In the genomic region with DNA sequence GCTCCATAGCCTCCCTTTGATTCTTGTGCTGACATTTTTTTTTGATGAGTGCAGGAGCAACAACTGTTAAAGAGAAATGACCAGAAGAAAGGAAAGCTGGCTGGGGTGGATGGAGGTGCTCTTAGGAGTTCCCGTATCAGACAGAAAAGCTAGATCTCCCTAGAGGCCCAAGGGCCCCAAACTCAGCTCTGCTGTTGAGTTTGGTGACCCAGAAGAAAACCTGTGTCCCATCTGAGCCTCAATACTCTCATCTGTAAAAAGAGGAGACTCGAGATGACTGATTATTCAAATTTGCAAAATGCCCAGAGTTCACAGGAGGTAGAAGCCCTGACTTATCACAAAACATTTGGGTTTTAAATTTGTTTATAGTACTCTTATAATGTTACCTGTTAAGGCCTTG, we compare ENCODE assay signal across 22 cellular contexts.
"Had no signal": no experiment of that assay in that cellular context is flagged by ENCODE, and none has a peak within 500 bp of the region (broad histone marks: within the 10 kb centered on the region; RNA-seq: fewer than 3 reads in every experiment).

No MANE protein-coding gene starts in this region.

- H3K27me3 ChIP-seq: brain microvascular endothelial cell, foreskin keratinocyte, right atrium auricular region, stomach, testis, upper lobe of left lung had no signal

- DNase-seq: activated CD4-positive, alpha-beta T cell treated with anti-CD3 and anti-CD28 coated beads, Interleukin-2, amount 10 ng/mL, durations not matched to agents 24 days and 14 days; activated CD4-positive, CD25-positive, alpha-beta regulatory T cell; activated CD8-positive, alpha-beta memory T cell treated with anti-CD3 and anti-CD28 coated beads, Interleukin-2, amount 50 U/mL, for 4 hours; activated CD8-positive, alpha-beta T cell treated with anti-CD3 and anti-CD28 coated beads, Interleukin-2, amount 10 ng/mL, durations not matched to agents 7 days and 5 days; activated gamma-delta T cell treated with Interleukin-2 at 50 U/mL for 16 hours; activated T-cell treated with anti-CD3 and anti-CD28 coated beads, Interleukin-2, amount 50 U/mL, for 72 hours; amniotic stem cell; brain microvascular endothelial cell; effector memory CD8-positive, alpha-beta T cell; foreskin keratinocyte; head of caudate nucleus; kidney glomerular epithelial cell; occipital lobe; stomach; T-helper 17 cell; testis; upper lobe of left lung had no signal

- H3K4me2 ChIP-seq: smooth muscle cell had no signal

- H3K9me3 ChIP-seq: right atrium auricular region, stomach, testis, upper lobe of left lung had no signal

- H3K9me3 Mint-ChIP-seq: activated CD4-positive, alpha-beta T cell treated with anti-CD3 and anti-CD28 coated beads, Interleukin-2, amount 10 ng/mL, durations not matched to agents 24 days and 14 days; activated T-cell treated with anti-CD3 and anti-CD28 coated beads, Interleukin-2, amount 50 U/mL, for 72 hours; effector memory CD8-positive, alpha-beta T cell; nephron had no signal

- H3K27me3 Mint-ChIP-seq: activated naive CD8-positive, alpha-beta T cell; effector memory CD8-positive, alpha-beta T cell; progenitor cell of endocrine pancreas; T-helper 17 cell had no signal

- H3K27ac ChIP-seq: brain microvascular endothelial cell, foreskin keratinocyte, right atrium auricular region, stomach, testis, upper lobe of left lung had no signal

- H3K4me1 Mint-ChIP-seq: activated CD4-positive, alpha-beta T cell treated with anti-CD3 and anti-CD28 coated beads, Interleukin-2, amount 10 ng/mL, durations not matched to agents 24 days and 14 days had no signal

- H3K36me3 ChIP-seq: brain microvascular endothelial cell, right atrium auricular region, stomach, upper lobe of left lung had no signal

- H3K4me3 Mint-ChIP-seq: activated CD4-positive, alpha-beta T cell treated with anti-CD3 and anti-CD28 coated beads, Interleukin-2, amount 10 ng/mL, durations not matched to agents 24 days and 14 days; activated CD8-positive, alpha-beta T cell treated with anti-CD3 and anti-CD28 coated beads, Interleukin-2, amount 10 ng/mL, durations not matched to agents 7 days and 5 days; activated naive CD8-positive, alpha-beta T cell; activated T-cell treated with anti-CD3 and anti-CD28 coated beads, Interleukin-2, amount 50 U/mL, for 72 hours; effector memory CD8-positive, alpha-beta T cell; nephron; T-helper 17 cell had no signal

- H3K4me1 ChIP-seq: foreskin keratinocyte had no signal

- H3K4me3 ChIP-seq: right atrium auricular region, smooth muscle cell, stomach, testis, upper lobe of left lung had no signal

- H3K27ac Mint-ChIP-seq: activated CD4-positive, alpha-beta T cell treated with anti-CD3 and anti-CD28 coated beads, Interleukin-2, amount 10 ng/mL, durations not matched to agents 24 days and 14 days; activated CD8-positive, alpha-beta T cell treated with anti-CD3 and anti-CD28 coated beads, Interleukin-2, amount 10 ng/mL, durations not matched to agents 7 days and 5 days; activated naive CD8-positive, alpha-beta T cell; activated T-cell treated with anti-CD3 and anti-CD28 coated beads, Interleukin-2, amount 50 U/mL, for 72 hours; effector memory CD8-positive, alpha-beta T cell; progenitor cell of endocrine pancreas; T-helper 17 cell had no signal

- ATAC-seq: activated CD8-positive, alpha-beta T cell treated with anti-CD3 and anti-CD28 coated beads, Interleukin-2, amount 10 ng/mL, durations not matched to agents 7 days and 5 days; activated T-cell treated with anti-CD3 and anti-CD28 coated beads, Interleukin-2, amount 50 U/mL, for 72 hours; effector memory CD8-positive, alpha-beta T cell; foreskin keratinocyte; T-helper 17 cell had no signal
